33 cellular contexts compared by ENCODE assay signal in genomic region chr2:144254342-144255235, GRCh38.
"Had no signal": no experiment of that assay in that cellular context is flagged by ENCODE, and none has a peak within 500 bp of the region (broad histone marks: within the 10 kb centered on the region; RNA-seq: fewer than 3 reads in every experiment).

No MANE protein-coding gene starts in this region.

- H3K27ac ChIP-seq: adrenal gland, PC-9, RWPE1, WERI-Rb-1 had no signal

- H3K4me2 ChIP-seq: PC-9 had no signal

- H3K27me3 ChIP-seq: adrenal gland, MG63 had no signal

- H2AFZ ChIP-seq: PC-9 had no signal

- H3K27me3 Mint-ChIP-seq: activated CD4-positive, alpha-beta memory T cell treated with anti-CD3 and anti-CD28 coated beads for 36 hours; activated CD4-positive, alpha-beta T cell treated with anti-CD3 and anti-CD28 coated beads, Interleukin-2, amount 10 ng/mL, durations not matched to agents 7 days and 5 days; brain had no signal

- ATAC-seq: activated naive CD4-positive, alpha-beta T cell treated with anti-CD3 and anti-CD28 coated beads, Interleukin-2, amount 50 U/mL, for 72 hours; activated T-cell treated with anti-CD3 and anti-CD28 coated beads, Interleukin-2, amount 50 U/mL, for 4 hours had no signal

- H3K4me3 Mint-ChIP-seq: activated CD4-positive, alpha-beta memory T cell treated with anti-CD3 and anti-CD28 coated beads for 36 hours; activated CD4-positive, alpha-beta T cell treated with anti-CD3 and anti-CD28 coated beads, Interleukin-2, amount 10 ng/mL, durations not matched to agents 7 days and 5 days; activated naive CD4-positive, alpha-beta T cell treated with anti-CD3 and anti-CD28 coated beads for 36 hours; activated T-cell treated with anti-CD3 and anti-CD28 coated beads, Interleukin-2, amount 50 U/mL, for 4 hours; activated T-helper 1 cell treated with anti-CD3 and anti-CD28 coated beads, Interleukin-12 subunit alpha, Interleukin-12 subunit beta, Interleukin-2, Interleukin-4 antibody, amounts not matched to agents 30 ng/mL and 10 ng/mL and 1 ng/mL, durations not matched to agents 14 hours and 24 hours and 36 hours; brain had no signal

- DNase-seq: activated CD4-positive, alpha-beta memory T cell treated with anti-CD3 and anti-CD28 coated beads for 36 hours; activated CD4-positive, alpha-beta T cell treated with anti-CD3 and anti-CD28 coated beads, Interleukin-2, amount 10 ng/mL, durations not matched to agents 7 days and 5 days; activated CD8-positive, alpha-beta memory T cell treated with anti-CD3 and anti-CD28 coated beads, Interleukin-2, amount 50 U/mL, for 4 hours; activated gamma-delta T cell treated with Interleukin-2 at 50 U/mL for 16 hours; activated naive CD4-positive, alpha-beta T cell treated with anti-CD3 and anti-CD28 coated beads for 36 hours; activated T-cell treated with anti-CD3 and anti-CD28 coated beads for 4 hours; activated T-cell treated with anti-CD3 and anti-CD28 coated beads, Interleukin-2, amount 50 U/mL, for 4 hours; adrenal gland; caudate nucleus; MG63; NCI-H1048; NCI-H1105 treated with DMSO at 0.1 percent for 48 hours; NCI-H1436; NCI-H1694; NCI-H1930; NCI-H2107; NCI-H2171; NCI-H510A; NCI-H526; NCI-H748 treated with DMSO at 0.1 percent for 48 hours; NK-92 treated with Interleukin-12 subunit alpha and Interleukin-12 subunit beta, amount 100 ng/mL, for 24 hours; PC-9; Right ventricle myocardium superior; SW 1271; T-helper 1 cell; T1000; WERI-Rb-1 had no signal

- H3K4me1 Mint-ChIP-seq: brain had no signal

- H3K27ac Mint-ChIP-seq: activated CD4-positive, alpha-beta memory T cell treated with anti-CD3 and anti-CD28 coated beads for 36 hours; activated CD4-positive, alpha-beta T cell treated with anti-CD3 and anti-CD28 coated beads, Interleukin-2, amount 10 ng/mL, durations not matched to agents 7 days and 5 days; activated naive CD4-positive, alpha-beta T cell treated with anti-CD3 and anti-CD28 coated beads for 36 hours; activated naive CD4-positive, alpha-beta T cell treated with anti-CD3 and anti-CD28 coated beads, Interleukin-2, amount 50 U/mL, for 72 hours; activated T-helper 1 cell treated with anti-CD3 and anti-CD28 coated beads, Interleukin-12 subunit alpha, Interleukin-12 subunit beta, Interleukin-2, Interleukin-4 antibody, amounts not matched to agents 30 ng/mL and 10 ng/mL and 1 ng/mL, durations not matched to agents 14 hours and 24 hours and 36 hours; brain had no signal

- FAIRE-seq: bronchial epithelial cell, RCC 7860 had no signal

- H3K4me3 ChIP-seq: adrenal gland, MG63, PC-9 had no signal

- H3K36me3 ChIP-seq: adrenal gland, MG63, WERI-Rb-1 had no signal
